ENCODE assay signal across 18 cellular contexts in genomic region chr1:2598329-2598931, GRCh38. TPM values are rescaled to one million over a fixed set of nuclear protein-coding genes. Genes with fewer than 3 reads are reported as not detected.
A peak's percentile ranks its signal among the peaks of the same experiment; 100 is the strongest.
DNase-seq lines count a peak whose midpoint lies in the region; ATAC-seq, FAIRE-seq and TF ChIP-seq lines count a peak whose summit lies in the region.
"Had no signal": no experiment of that assay in that cellular context is flagged by ENCODE, and none has a peak within 500 bp of the region (broad histone marks: within the 10 kb centered on the region; RNA-seq: fewer than 3 reads in every experiment).

No MANE protein-coding gene starts in this region.

- no peaks in the 10 kb centered on the region for H3K4me1 Mint-ChIP-seq in MCF 10A (ENCODE audit: insufficient read depth, unreplicated experiment)

- H3K27ac Mint-ChIP-seq in MCF 10A (ENCODE audit: low read depth, unreplicated experiment) = no peak overlapping the region
- H3K27ac Mint-ChIP-seq: IgD-negative memory B cell had no signal

- WGBS in mammary epithelial cell (ENCODE audit: low coverage, missing lambda C conversion rate) = 60% methylated on average over 3 of the region's 3 CpGs
- WGBS in K562 (ENCODE audit: insufficient coverage, low coverage, missing lambda C conversion rate) = 0% methylated on average over 3 of the region's 3 CpGs

- DNase-seq in MCF 10A (ENCODE audit: unreplicated experiment) (no peak), mammary epithelial cell (no peak), H7 (peak; percentile 59), K562 (ENCODE audit: extremely low read depth in 1 of 4, low spot score in 3 of 4) (no peak), ureter (ENCODE audit: low spot score) (peak; percentile 36), NCI-H1930 (lab: John Stamatoyannopoulos, UW) (no peak)
- DNase-seq in stimulated activated CD4-positive, alpha-beta T cell treated with anti-CD3 and anti-CD28 coated beads, Interleukin-4, amount 100 ng/mL, for 1 hour = no peak
- DNase-seq: Caco-2, DMS53, NCI-H1092, NCI-H187, NCI-H510A, SHP77 had no signal

- TF ChIP-seq RAD21 in K562 (CRISPR knock-in tag; conservative IDR thresholded peaks at IDR 0.05 in 1 of 2, IDR thresholded peaks at IDR 0.05 in 1 of 2) = no peak; a peak in 1 of 4 replicates

- peaks cover 42% of the 10 kb centered on the region for H3K27me3 Mint-ChIP-seq in MCF 10A (ENCODE audit: insufficient read depth, unreplicated experiment)

- CTCF ChIA-PET in MCF 10A (lab: Yijun Ruan, JAX) (no interaction called here), mammary epithelial cell (lab: Charles Lee; ENCODE audit: low non-redundant PET) (no interaction called here), K562 (lab: Yijun Ruan, JAX; ENCODE audit: low intra/inter-chr PET ratio) (no interaction called here)

- BruUV-seq in MCF 10A (replicated peaks; lab: Mats Ljungman, UMichigan) (no TSS peak), mammary epithelial cell (replicated peaks; lab: Mats Ljungman, UMichigan) (no TSS peak), K562 (replicated peaks; lab: Mats Ljungman, UMichigan) (no TSS peak)

- TF ChIP-seq EP300 in K562 (IDR thresholded peaks at IDR 0.05; ENCODE audit: low read length) = no peak

- no peak overlapping the region for H3K4me3 Mint-ChIP-seq in MCF 10A (ENCODE audit: unreplicated experiment)
- H3K4me3 Mint-ChIP-seq: IgD-negative memory B cell had no signal

- H3K27me3 ChIP-seq in mammary epithelial cell (ENCODE audit: insufficient read depth, low read length) = peaks cover 2% of the 10 kb centered on the region
- H3K27me3 ChIP-seq in H7 (ENCODE audit: control insufficient read depth, insufficient read depth, low read length) = no peaks in the 10 kb centered on the region
- peaks cover 34 to 69% of the 10 kb centered on the region in 2 experiments; a peak in 4 of 5 replicates for H3K27me3 ChIP-seq in K562 (ENCODE audit: control insufficient read depth in 2 of 2, insufficient read depth in 2 of 2, low read length in 2 of 2)

- H3K9me1 ChIP-seq in K562 (ENCODE audit: control insufficient read depth, insufficient read depth, low read length) = no peaks in the 10 kb centered on the region

- in situ Hi-C loops in mammary epithelial cell (cut with MboI; ENCODE audit: low sequenced_read_pairs in 2 of 2) = loop anchor here in 1 of 2 donors (25.0 kb wide), 1 partner anchor 839 kb away; no protein-coding TSS in a partner anchor
- in situ Hi-C loops in K562 (cut with MboI) = no loop called here

- H3K79me2 ChIP-seq in mammary epithelial cell (ENCODE audit: insufficient read depth, low read length) (no peaks in the 10 kb centered on the region), K562 (ENCODE audit: control insufficient read depth, insufficient read depth, low read length) (no peaks in the 10 kb centered on the region)

- no peaks in the 10 kb centered on the region for H3K9me3 Mint-ChIP-seq in MCF 10A (ENCODE audit: unreplicated experiment)

- H4K20me1 ChIP-seq in mammary epithelial cell (ENCODE audit: insufficient read depth, low read length) (no peaks in the 10 kb centered on the region), K562 (replicated peaks; ENCODE audit: control insufficient read depth, insufficient read depth, low read length) (0 out of 2 replicates have a peak, but pooled peaks cover 15% of the 10 kb centered on the region)

- dilution Hi-C loops in mammary epithelial cell (cut with HindIII; ENCODE audit: low sequenced_read_pairs) = loop anchor here (10.0 kb wide), 1 partner anchor 174 kb away; no protein-coding TSS in a partner anchor

- H3K4me1 ChIP-seq in mammary epithelial cell (ENCODE audit: insufficient read depth, low read length) = peaks cover 6% of the 10 kb centered on the region
- peaks cover 0 to 50% of the 10 kb centered on the region in 2 experiments; a peak in 2 of 5 replicates for H3K4me1 ChIP-seq in K562 (replicated peaks in 1 of 2; ENCODE audit: control insufficient read depth in 2 of 2, insufficient read depth in 2 of 2, low read length in 2 of 2)
- H3K4me1 ChIP-seq: Caco-2 had no signal

- H3K9ac ChIP-seq in mammary epithelial cell (ENCODE audit: insufficient read depth, low read length) = no peak overlapping the region
- H3K9ac ChIP-seq in K562 (ENCODE audit: insufficient read depth in 1 of 2, low read depth in 2 of 2, low read length in 2 of 2) = no peak overlapping the region; a peak in 1 of 4 replicates

- peaks cover 6% of the 10 kb centered on the region for H3K36me3 Mint-ChIP-seq in MCF 10A (ENCODE audit: insufficient read depth, unreplicated experiment)

- no peak overlapping the region for H2AFZ ChIP-seq in mammary epithelial cell (ENCODE audit: low read depth, low read length)
- no peak overlapping the region for H2AFZ ChIP-seq in K562 (ENCODE audit: low read depth, low read length)

- no peaks in the 10 kb centered on the region for H3K9me3 ChIP-seq in mammary epithelial cell (replicated peaks; ENCODE audit: insufficient read depth, low read length)
- no peaks in the 10 kb centered on the region for H3K9me3 ChIP-seq in K562 (replicated peaks; ENCODE audit: control insufficient read depth, insufficient read depth, low read depth, low read length)
- H3K9me3 ChIP-seq: Caco-2 had no signal

- FAIRE-seq in K562 (lab: Jason Lieb, UNC) = no peak
- FAIRE-seq: A204.1, RCC 7860 had no signal

- H3K27ac ChIP-seq in mammary epithelial cell (ENCODE audit: insufficient read depth, low read depth, low read length) = no peak overlapping the region
- H3K27ac ChIP-seq in K562 (ENCODE audit: extremely low read depth, low read depth, low read length) = no peak overlapping the region

- H3K36me3 ChIP-seq in mammary epithelial cell (ENCODE audit: insufficient read depth, low read length) (no peaks in the 10 kb centered on the region), H7 (replicated peaks; ENCODE audit: control insufficient read depth, insufficient read depth, low read length) (no peaks in the 10 kb centered on the region), K562 (ENCODE audit: control insufficient read depth, insufficient read depth, low read length) (no peaks in the 10 kb centered on the region)

- no peak overlapping the region for H3K4me3 ChIP-seq in mammary epithelial cell (replicated peaks in 1 of 3; ENCODE audit: insufficient read depth in 1 of 3, low read depth in 2 of 3, low read length in 3 of 3)
- no peak overlapping the region for H3K4me3 ChIP-seq in H7 (ENCODE audit: insufficient read depth, low read depth, low read length)
- H3K4me3 ChIP-seq in K562 = no peak overlapping the region

- H3K4me2 ChIP-seq in mammary epithelial cell (ENCODE audit: insufficient read depth, low read depth, low read length) (no peak overlapping the region), K562 (ENCODE audit: insufficient read depth, low read length) (no peak overlapping the region)

- ATAC-seq in K562 (no peak), GM19463 (IDR thresholded peaks at IDR 0.05; ENCODE audit: unreplicated experiment) (no peak)
- ATAC-seq: SK-N-SH treated with all-trans-retinoic acid at 6 μM for 48 hours had no signal

- intact Hi-C loops in MCF 10A (cut with micrococcal nuclease) (no loop called here), mammary epithelial cell (cut with micrococcal nuclease) (no loop called here), K562 (cut with micrococcal nuclease) (no loop called here)

- peak; percentile 12 for TF ChIP-seq CTCF in MCF 10A (IDR thresholded peaks at IDR 0.05; ENCODE audit: unreplicated experiment)
- TF ChIP-seq CTCF in mammary epithelial cell (conservative IDR thresholded peaks at IDR 0.05 in 1 of 2, IDR thresholded peaks at IDR 0.05 in 1 of 2; ENCODE audit: extremely low read depth in 1 of 2, insufficient read depth in 1 of 2, low read depth in 1 of 2, low read length in 2 of 2) = no peak
- TF ChIP-seq CTCF in K562 (IDR thresholded peaks at IDR 0.05 in 2 of 3, conservative IDR thresholded peaks at IDR 0.05 in 1 of 3; ENCODE audit: insufficient read depth in 2 of 3, low read depth in 1 of 3, low read length in 3 of 3) = peak in 1 of 3 experiments; percentile 35; a peak in 2 of 6 replicates

- no peak for TF ChIP-seq POLR2A in K562 (conservative IDR thresholded peaks at IDR 0.05)

- POLR2A ChIA-PET in MCF 10A (lab: Yijun Ruan, JAX) (interaction anchor here (0.6 kb wide), 1 partner anchor 8 kb away, joined by 3 read pairs; no protein-coding TSS in a partner anchor), K562 (lab: Yijun Ruan, JAX) (interaction anchor here (0.6 kb wide), 1 partner anchor 92 kb away, joined by 3 read pairs; no protein-coding TSS in a partner anchor)

RNA-seq across cellular contexts. Expression of gene PRXL2B, which starts 11.9 kb away (rescaled TPM):
- total RNA-seq in MCF 10A (2022) (10.3 and 12.6 TPM in 2 replicates), mammary epithelial cell (10 to 100 TPM; 15.7 to 29.1 TPM), K562 (2014; rRNA removed) (14.0 and 16.4 TPM in 2 replicates), K562 (2014; rRNA removed; fragmentation: Illumina TruSeq; extraction: Trizol) (3.3 and 4.1 TPM in 2 replicates), K562 (2015; rRNA removed; fragmentation: Illumina TruSeq; extraction: Trizol) (11.8 TPM in 2 replicates), K562 (2021) (25.3 and 28.1 TPM in 2 replicates), ureter (37.1 TPM)
- polyA plus RNA-seq in mammary epithelial cell (26.3 TPM), K562 (2011; rRNA removed) (6.7 and 7.0 TPM in 2 replicates), K562 (2014; fragmentation: Illumina TruSeq; extraction: Trizol) (15.2 and 16.6 TPM in 2 replicates), K562 (2014; fragmentation: Nextera tagmentation; extraction: Ambion mirVana) (1 to 10 TPM in 1 of 2 experiments, under 1 TPM in 1; 0.99 to 1.7 TPM), K562 (2014; rRNA removed) (17.6 and 20.7 TPM in 2 replicates)
- polyA minus RNA-seq in mammary epithelial cell = 3.5 TPM
- total RNA-seq in H7 (2014; rRNA removed; shearing (Covaris generic)) = 62.9 and 83.5 TPM in 2 replicates
- total RNA-seq in K562 (2011; cell fraction: chromatin; rRNA removed; ENCODE audit: low replicate concordance) = 4.0 and 14.5 TPM in 2 replicates
- 13.0 and 14.3 TPM in 2 replicates for total RNA-seq in K562 (2011; cell fraction: nucleolus; rRNA removed)
- total RNA-seq in K562 (2011; cell fraction: nucleoplasm; rRNA removed) = 5.5 and 8.1 TPM in 2 replicates
- 9.9 and 25.7 TPM in 2 replicates for polyA plus RNA-seq in K562 (2011; cell fraction: cytosol; rRNA removed)
- polyA plus RNA-seq in K562 (2011; cell fraction: nucleus; rRNA removed) = 20.2 and 28.6 TPM in 2 replicates
- polyA plus RNA-seq in K562 (2012) = 11.9 and 22.1 TPM in 2 replicates
- 1.8 and 4.0 TPM in 2 replicates for polyA minus RNA-seq in K562 (2011; rRNA and poly(A)+ RNA removed)
- 3.9 and 7.0 TPM in 2 replicates for polyA minus RNA-seq in K562 (2011; cell fraction: cytosol; rRNA and poly(A)+ RNA removed)
- polyA minus RNA-seq in K562 (2011; cell fraction: nucleus; rRNA and poly(A)+ RNA removed) = 5.4 and 6.8 TPM in 2 replicates

RNA-seq across cellular contexts. Expression of gene MMEL1, which starts 34.4 kb away (rescaled TPM):
- total RNA-seq in MCF 10A (2022) (not detected in 2 replicates), mammary epithelial cell (not detected), K562 (2014; rRNA removed) (not detected in 2 replicates), K562 (2014; rRNA removed; fragmentation: Illumina TruSeq; extraction: Trizol) (not detected in 2 replicates), K562 (2015; rRNA removed; fragmentation: Illumina TruSeq; extraction: Trizol) (not detected in 2 replicates), K562 (2021) (not detected in 2 replicates), ureter (18.1 TPM)
- polyA plus RNA-seq in mammary epithelial cell (not detected), K562 (2011; rRNA removed) (not detected in 2 replicates), K562 (2014; fragmentation: Illumina TruSeq; extraction: Trizol) (not detected in 2 replicates), K562 (2014; fragmentation: Nextera tagmentation; extraction: Ambion mirVana) (not detected), K562 (2014; rRNA removed) (not detected in 2 replicates)
- polyA minus RNA-seq in mammary epithelial cell = not detected
- total RNA-seq in H7 (2014; rRNA removed; shearing (Covaris generic)) = 1.3 and 3.0 TPM in 2 replicates
- total RNA-seq in K562 (2011; cell fraction: chromatin; rRNA removed; ENCODE audit: low replicate concordance) = not detected in 2 replicates
- total RNA-seq in K562 (2011; cell fraction: nucleolus; rRNA removed) = not detected in 2 replicates
- total RNA-seq in K562 (2011; cell fraction: nucleoplasm; rRNA removed) = not detected in 2 replicates
- not detected in 2 replicates for polyA plus RNA-seq in K562 (2011; cell fraction: cytosol; rRNA removed)
- polyA plus RNA-seq in K562 (2011; cell fraction: nucleus; rRNA removed) = 0.11 and 0.18 TPM in 2 replicates
- 0.11 TPM in 1 of 2 replicates, not detected in the other for polyA plus RNA-seq in K562 (2012)
- polyA minus RNA-seq in K562 (2011; rRNA and poly(A)+ RNA removed) = not detected in 2 replicates
- polyA minus RNA-seq in K562 (2011; cell fraction: cytosol; rRNA and poly(A)+ RNA removed) = not detected in 2 replicates
- not detected in 2 replicates for polyA minus RNA-seq in K562 (2011; cell fraction: nucleus; rRNA and poly(A)+ RNA removed)
- total RNA-seq: Caco-2 had no signal

RNA-seq across cellular contexts. Expression of gene TNFRSF14, which starts 42.3 kb away (rescaled TPM):
- total RNA-seq in MCF 10A (2022) (4.2 and 4.6 TPM in 2 replicates), mammary epithelial cell (10 to 100 TPM; 12.9 to 19.0 TPM), K562 (2014; rRNA removed) (0.68 and 0.73 TPM in 2 replicates), K562 (2014; rRNA removed; fragmentation: Illumina TruSeq; extraction: Trizol) (0.11 and 0.16 TPM in 2 replicates), K562 (2015; rRNA removed; fragmentation: Illumina TruSeq; extraction: Trizol) (1.1 and 1.3 TPM in 2 replicates), K562 (2021) (1.8 and 2.1 TPM in 2 replicates), ureter (160 TPM)
- polyA plus RNA-seq in mammary epithelial cell (19.6 TPM), K562 (2011; rRNA removed) (0.68 and 1.3 TPM in 2 replicates), K562 (2014; fragmentation: Illumina TruSeq; extraction: Trizol) (0.58 and 0.89 TPM in 2 replicates), K562 (2014; fragmentation: Nextera tagmentation; extraction: Ambion mirVana) (not detected), K562 (2014; rRNA removed) (1.6 and 2.3 TPM in 2 replicates)
- polyA minus RNA-seq in mammary epithelial cell = 11.4 TPM
- 0.07 and 0.55 TPM in 2 replicates for total RNA-seq in H7 (2014; rRNA removed; shearing (Covaris generic))
- 2.5 and 7.5 TPM in 2 replicates for total RNA-seq in K562 (2011; cell fraction: chromatin; rRNA removed; ENCODE audit: low replicate concordance)
- 4.8 and 5.5 TPM in 2 replicates for total RNA-seq in K562 (2011; cell fraction: nucleolus; rRNA removed)
- 3.3 and 3.4 TPM in 2 replicates for total RNA-seq in K562 (2011; cell fraction: nucleoplasm; rRNA removed)
- polyA plus RNA-seq in K562 (2011; cell fraction: cytosol; rRNA removed) = 0.97 and 1.0 TPM in 2 replicates
- 11.2 and 14.0 TPM in 2 replicates for polyA plus RNA-seq in K562 (2011; cell fraction: nucleus; rRNA removed)
- 3.3 and 11.5 TPM in 2 replicates for polyA plus RNA-seq in K562 (2012)
- 0.15 and 0.18 TPM in 2 replicates for polyA minus RNA-seq in K562 (2011; rRNA and poly(A)+ RNA removed)
- not detected in 2 replicates for polyA minus RNA-seq in K562 (2011; cell fraction: cytosol; rRNA and poly(A)+ RNA removed)
- polyA minus RNA-seq in K562 (2011; cell fraction: nucleus; rRNA and poly(A)+ RNA removed) = 1.6 and 2.0 TPM in 2 replicates

Comparison
In these comparisons a context has a peak if more than half of its experiments do, and no peak if none do; other contexts are left out.
1. DNase-seq: peak in H7 (single experiment) and ureter (single experiment); none in MCF 10A (single experiment), mammary epithelial cell (single experiment), K562 (0 of 4), stimulated activated CD4-positive, alpha-beta T cell treated with anti-CD3 and anti-CD28 coated beads, Interleukin-4, amount 100 ng/mL, for 1 hour (single experiment) and NCI-H1930 (0 of 2).